ENCODE assay signal across 6 cellular contexts in the genomic region with DNA sequence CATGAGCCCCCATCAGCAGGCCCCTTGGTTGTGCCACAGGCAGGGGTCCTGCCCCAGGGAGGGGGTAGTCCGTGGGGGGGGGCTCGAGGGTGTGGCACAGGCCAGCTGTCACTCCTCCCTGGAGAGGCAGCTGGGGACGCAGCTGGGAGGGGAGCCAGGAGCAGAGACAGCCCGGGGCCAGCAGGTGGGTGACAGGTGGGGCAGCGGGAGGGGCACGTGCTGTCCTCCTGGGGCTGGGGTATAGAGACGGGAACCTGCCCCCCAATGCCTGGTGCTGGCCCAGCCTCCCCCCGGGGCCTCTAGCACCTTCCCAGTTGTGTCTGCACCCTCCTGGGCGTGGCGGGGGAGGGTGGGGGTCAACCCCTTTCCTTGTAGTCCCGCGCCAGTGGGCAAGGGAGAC.
DNase-seq lines count a peak whose midpoint lies in the region; ATAC-seq, FAIRE-seq and TF ChIP-seq lines count a peak whose summit lies in the region.
"Not testable (repeated sequence)": the region's sequence is repeated elsewhere in the genome, so short reads cannot be mapped to it uniquely, and the experiment has no call there.

No MANE protein-coding gene starts in this region.

- TF ChIP-seq CTCF in colonic mucosa (IDR thresholded peaks at IDR 0.05); fibroblast of the aortic adventitia (IDR thresholded peaks at IDR 0.05; ENCODE audit: insufficient read depth, low read length); kidney (IDR thresholded peaks at IDR 0.05; ENCODE audit: borderline replicate concordance, extremely low read depth, insufficient read depth): not testable (repeated sequence)

- not testable (repeated sequence) for H3K27ac ChIP-seq in colonic mucosa; kidney (ENCODE audit: low read depth in 2 of 2, low read length in 2 of 2); small intestine (ENCODE audit: low read depth in 1 of 2, low read length in 1 of 2)

- not testable (repeated sequence) for H3K36me3 ChIP-seq in colonic mucosa; kidney (ENCODE audit: control insufficient read depth in 1 of 2, insufficient read depth in 2 of 2, low read length in 2 of 2); small intestine (ENCODE audit: control insufficient read depth in 2 of 2, insufficient read depth in 2 of 2, low read length in 2 of 2)

- ATAC-seq in Right ventricle myocardium inferior, result not testable (repeated sequence)

- intact Hi-C loops in colonic mucosa (cut with DNase I); Right ventricle myocardium inferior (cut with DNase I); kidney (cut with DNase I): not testable (repeated sequence)

- 29 to 68% (median 33%) methylated on average over 2 to 12 of the region's 12 CpGs for WGBS in small intestine, 3 donors

- not testable (repeated sequence) for H3K4me3 ChIP-seq in colonic mucosa; kidney (ENCODE audit: low read length in 2 of 2); small intestine (ENCODE audit: low read depth in 1 of 2, low read length in 2 of 2)
- H3K4me3 ChIP-seq in fibroblast of the aortic adventitia (ENCODE audit: low read depth, low read length), result peak overlapping the region; percentile 33

- peak; percentile 25 for DNase-seq in colonic mucosa
- not testable (repeated sequence) for DNase-seq in fibroblast of the aortic adventitia (ENCODE audit: low read depth)
- DNase-seq in Right ventricle myocardium inferior (ENCODE audit: missing footprints), result peak; percentile 30
- DNase-seq in kidney, result peak; percentile 32
- peak; percentile 1 for DNase-seq in myocyte (ENCODE audit: low read depth)
- DNase-seq in small intestine, result peak; percentile 8

- H3K4me1 ChIP-seq in colonic mucosa; kidney (ENCODE audit: control insufficient read depth in 1 of 2, insufficient read depth in 1 of 2, low read depth in 1 of 2, low read length in 2 of 2); small intestine (ENCODE audit: control insufficient read depth in 2 of 2, insufficient read depth in 1 of 2, low read depth in 1 of 2, low read length in 1 of 2): not testable (repeated sequence)

- H3K9me3 ChIP-seq in colonic mucosa; kidney (ENCODE audit: control insufficient read depth in 1 of 2, low read length in 2 of 2); small intestine (ENCODE audit: control insufficient read depth, low read depth): not testable (repeated sequence)

- not testable (repeated sequence) for H3K27me3 ChIP-seq in colonic mucosa; small intestine (ENCODE audit: control insufficient read depth in 2 of 2, insufficient read depth in 2 of 2, low read length in 2 of 2)

- FAIRE-seq in kidney (lab: Jason Lieb, UNC); small intestine (lab: Jason Lieb, UNC): not testable (repeated sequence)

- H3K9ac ChIP-seq in colonic mucosa (ENCODE audit: low read depth in 2 of 2, low read length in 2 of 2); kidney (ENCODE audit: low read length in 2 of 2): not testable (repeated sequence)
